ENCODE assay signal across 8 cellular contexts in genomic region chr19:16076958-16077611, GRCh38. TPM values are rescaled to one million over a fixed set of nuclear protein-coding genes. Genes with fewer than 3 reads are reported as not detected.
DNase-seq lines count a peak whose midpoint lies in the region; ATAC-seq and TF ChIP-seq lines count a peak whose summit lies in the region.

No MANE protein-coding gene starts in this region.

- CTCF ChIA-PET in CD4-positive, alpha-beta memory T cell (lab: Charles Lee; ENCODE audit: partially characterized antibody), result interaction anchor here (0.9 to 9.6 kb wide), 9 partner anchors 9 to 108 kb away, joined by 3 to 145 read pairs (median 6); partner anchors contain the start of genes FAM32A and RAB8A
- CTCF ChIA-PET in activated CD4-positive, alpha-beta memory T cell treated with anti-CD3 and anti-CD28 coated beads, Interleukin-2, amount 10 ng/mL, durations not matched to agents 7 days and 5 days (lab: Charles Lee), result interaction anchor here (0.6 to 4.1 kb wide), 6 partner anchors 8 to 108 kb away, joined by 3 to 25 read pairs (median 4); partner anchors contain the start of gene FAM32A

- H2AFZ ChIP-seq in fibroblast of lung (ENCODE audit: low read length), result no peak overlapping the region

- peaks cover 18 to 38% of the 10 kb centered on the region in 2 donors for H3K36me3 Mint-ChIP-seq in CD4-positive, alpha-beta memory T cell
- peaks cover 61% of the 10 kb centered on the region for H3K36me3 Mint-ChIP-seq in activated CD4-positive, alpha-beta memory T cell treated with anti-CD3 and anti-CD28 coated beads, Interleukin-2, amount 10 ng/mL, durations not matched to agents 7 days and 5 days (ENCODE audit: low read depth)
- peaks cover 19% of the 10 kb centered on the region for H3K36me3 Mint-ChIP-seq in nephron progenitor cell (ENCODE audit: low read depth)

- peak overlapping the region; percentile 89 for H3K4me2 ChIP-seq in fibroblast of lung (ENCODE audit: extremely low read depth, insufficient read depth, low read length)

- H3K9me3 Mint-ChIP-seq in CD4-positive, alpha-beta memory T cell, result peaks cover 0 to 4% (median 0%) of the 10 kb centered on the region in 8 donors
- H3K9me3 Mint-ChIP-seq in activated CD4-positive, alpha-beta memory T cell treated with anti-CD3 and anti-CD28 coated beads, Interleukin-2, amount 10 ng/mL, durations not matched to agents 7 days and 5 days, result no peaks in the 10 kb centered on the region
- H3K9me3 Mint-ChIP-seq in nephron progenitor cell, result no peaks in the 10 kb centered on the region

- no peaks in the 10 kb centered on the region for H3K9me3 ChIP-seq in CD4-positive, alpha-beta memory T cell (ENCODE audit: control insufficient read depth in 1 of 2, low read length in 2 of 2)
- no peaks in the 10 kb centered on the region for H3K9me3 ChIP-seq in HUES64 (ENCODE audit: insufficient read depth, low read depth, low read length)
- H3K9me3 ChIP-seq in fibroblast of lung (ENCODE audit: control insufficient read depth, insufficient read depth, low read depth, low read length), result no peaks in the 10 kb centered on the region

- H3K4me1 Mint-ChIP-seq in CD4-positive, alpha-beta memory T cell, result peaks cover 41 to 87% (median 62%) of the 10 kb centered on the region in 4 donors
- peaks cover 65% of the 10 kb centered on the region for H3K4me1 Mint-ChIP-seq in activated CD4-positive, alpha-beta memory T cell treated with anti-CD3 and anti-CD28 coated beads, Interleukin-2, amount 10 ng/mL, durations not matched to agents 7 days and 5 days
- peaks cover 62% of the 10 kb centered on the region for H3K4me1 Mint-ChIP-seq in nephron progenitor cell

- H3K36me3 ChIP-seq in CD4-positive, alpha-beta memory T cell (ENCODE audit: insufficient read depth, low read length), result peaks cover 14% of the 10 kb centered on the region
- peaks cover 22% of the 10 kb centered on the region for H3K36me3 ChIP-seq in HUES64 (ENCODE audit: insufficient read depth, low read length)
- H3K36me3 ChIP-seq in fibroblast of lung (ENCODE audit: control insufficient read depth, insufficient read depth, low read length), result peaks cover 16% of the 10 kb centered on the region

- POLR2A ChIA-PET in CD4-positive, alpha-beta memory T cell (lab: Charles Lee; ENCODE audit: partially characterized antibody), result interaction anchor here (0.9 to 5.5 kb wide), 13 partner anchors 9 to 294 kb away, joined by 3 to 71 read pairs (median 5); partner anchors contain the start of genes FAM32A, HSH2D, KLF2 and RAB8A
- POLR2A ChIA-PET in activated CD4-positive, alpha-beta memory T cell treated with anti-CD3 and anti-CD28 coated beads, Interleukin-2, amount 10 ng/mL, durations not matched to agents 7 days and 5 days (lab: Charles Lee), result interaction anchor here (0.5 to 10.5 kb wide), 22 partner anchors 11 to 306 kb away, joined by 3 to 322 read pairs (median 8); partner anchors contain the start of genes AP1M1, FAM32A, HSH2D and KLF2

- no peaks in the 10 kb centered on the region for H3K27me3 ChIP-seq in CD4-positive, alpha-beta memory T cell (ENCODE audit: insufficient read depth, low read length)
- H3K27me3 ChIP-seq in HUES64 (ENCODE audit: insufficient read depth, low read length), result no peaks in the 10 kb centered on the region
- no peaks in the 10 kb centered on the region for H3K27me3 ChIP-seq in fibroblast of lung (ENCODE audit: control insufficient read depth, insufficient read depth, low read length)

- peak overlapping the region; percentile 91 to 100 (median 99) for H3K27ac Mint-ChIP-seq in CD4-positive, alpha-beta memory T cell
- peak overlapping the region; percentile 98 for H3K27ac Mint-ChIP-seq in activated CD4-positive, alpha-beta memory T cell treated with anti-CD3 and anti-CD28 coated beads, Interleukin-2, amount 10 ng/mL, durations not matched to agents 7 days and 5 days
- peak overlapping the region; percentile 99 for H3K27ac Mint-ChIP-seq in nephron progenitor cell

- intact Hi-C loops in CD4-positive, alpha-beta memory T cell (cut with micrococcal nuclease), result loop anchor here (5.0 kb wide), 2 partner anchors 240 to 250 kb away; no protein-coding TSS in a partner anchor

- peaks cover 59% of the 10 kb centered on the region for H3K79me2 ChIP-seq in fibroblast of lung (ENCODE audit: control insufficient read depth, insufficient read depth, low read length)

- peaks cover 78% of the 10 kb centered on the region for H3K4me1 ChIP-seq in CD4-positive, alpha-beta memory T cell (ENCODE audit: insufficient read depth, low read length)
- H3K4me1 ChIP-seq in HUES64 (ENCODE audit: insufficient read depth, low read length) (peaks cover 19% of the 10 kb centered on the region), fibroblast of lung (ENCODE audit: control insufficient read depth, extremely low read depth, insufficient read depth, low read length) (peaks cover 12% of the 10 kb centered on the region)

- H3K4me3 Mint-ChIP-seq in CD4-positive, alpha-beta memory T cell, result peak overlapping the region; percentile 81 to 92 (median 89)
- peak overlapping the region; percentile 82 for H3K4me3 Mint-ChIP-seq in activated CD4-positive, alpha-beta memory T cell treated with anti-CD3 and anti-CD28 coated beads, Interleukin-2, amount 10 ng/mL, durations not matched to agents 7 days and 5 days
- peak overlapping the region; percentile 91 for H3K4me3 Mint-ChIP-seq in nephron progenitor cell

- TF ChIP-seq CTCF in fibroblast of lung (conservative IDR thresholded peaks at IDR 0.05 in 1 of 2, IDR thresholded peaks at IDR 0.05 in 1 of 2; ENCODE audit: low read depth in 1 of 2, low read length in 2 of 2) (no peak), nephron progenitor cell (IDR thresholded peaks at IDR 0.05) (no peak)

- peaks cover 2% of the 10 kb centered on the region for H4K20me1 ChIP-seq in fibroblast of lung (ENCODE audit: control insufficient read depth, extremely low read depth, insufficient read depth, low read length)

- ATAC-seq in GM21390 (IDR thresholded peaks at IDR 0.05; ENCODE audit: unreplicated experiment), result no peak
- no peak for ATAC-seq in HG02610 (IDR thresholded peaks at IDR 0.05; ENCODE audit: unreplicated experiment)

- peak overlapping the region; percentile 55 to 85 for H3K4me3 ChIP-seq in CD4-positive, alpha-beta memory T cell (ENCODE audit: low read length in 2 of 2)
- H3K4me3 ChIP-seq in HUES64 (ENCODE audit: low read length), result peak overlapping the region; percentile 82
- peak overlapping the region; percentile 70 to 98 (median 94) for H3K4me3 ChIP-seq in fibroblast of lung (replicated peaks in 1 of 4; ENCODE audit: control extremely low read depth in 1 of 4, insufficient read depth in 1 of 4, low read depth in 3 of 4, low read length in 4 of 4)

- peak overlapping the region; percentile 91 for H3K27ac ChIP-seq in CD4-positive, alpha-beta memory T cell (ENCODE audit: low read depth, low read length)
- H3K27ac ChIP-seq in HUES64 (ENCODE audit: low read depth, low read length) (peak overlapping the region; percentile 99), fibroblast of lung (ENCODE audit: insufficient read depth, low read length) (peak overlapping the region; percentile 98)

- DNase-seq in CD4-positive, alpha-beta memory T cell, result peak in 1 of 5 donors; percentile 44
- no peak for DNase-seq in activated CD4-positive, alpha-beta memory T cell treated with anti-CD3 and anti-CD28 coated beads, Interleukin-2, amount 10 ng/mL, durations not matched to agents 7 days and 5 days
- peak in 1 of 2 donors; percentile 31 for DNase-seq in fibroblast of lung (ENCODE audit: low read depth in 2 of 2)
- DNase-seq in nephron progenitor cell, result peak; percentile 50
- DNase-seq in NCI-H526 treated with DMSO at 0.1 percent for 48 hours (lab: John Stamatoyannopoulos, UW), result no peak

- H3K9ac ChIP-seq in HUES64 (ENCODE audit: low read depth, low read length), result peak overlapping the region; percentile 99
- H3K9ac ChIP-seq in fibroblast of lung (ENCODE audit: insufficient read depth, low read length), result peak overlapping the region; percentile 96

- no peaks in the 10 kb centered on the region for H3K27me3 Mint-ChIP-seq in CD4-positive, alpha-beta memory T cell
- H3K27me3 Mint-ChIP-seq in activated CD4-positive, alpha-beta memory T cell treated with anti-CD3 and anti-CD28 coated beads, Interleukin-2, amount 10 ng/mL, durations not matched to agents 7 days and 5 days, result no peaks in the 10 kb centered on the region
- H3K27me3 Mint-ChIP-seq in nephron progenitor cell (ENCODE audit: low read depth, poor library complexity), result no peaks in the 10 kb centered on the region

- under 1% methylated on average over 56 of the region's 56 CpGs for WGBS in HUES64

RNA-seq across cellular contexts. Expression of gene TPM4, which starts 0.8 kb away (rescaled TPM):
- 10 to 100 TPM; 94.7 to 96.8 TPM for total RNA-seq in CD4-positive, alpha-beta memory T cell
- 100 to 1,000 TPM in 1 of 2 donors, 10 to 100 TPM in 1; 76.7 to 134 TPM for polyA plus RNA-seq in CD4-positive, alpha-beta memory T cell
- 465 TPM for polyA plus RNA-seq in HUES64 (2013, experiment 1 of 2)
- 494 TPM for polyA plus RNA-seq in HUES64 (2013, experiment 2 of 2)
- total RNA-seq in activated CD4-positive, alpha-beta memory T cell treated with anti-CD3 and anti-CD28 coated beads, Interleukin-2, amount 10 ng/mL, durations not matched to agents 7 days and 5 days, result 100 to 1,000 TPM; 592 to 611 TPM
- 720 and 822 TPM in 2 replicates for total RNA-seq in fibroblast of lung
- 1,637 and 2,577 TPM in 2 replicates for polyA plus RNA-seq in fibroblast of lung
- 1,306 and 1,822 TPM in 2 replicates for polyA plus RNA-seq in fibroblast of lung (2012)
- 192 and 286 TPM in 2 replicates for polyA minus RNA-seq in fibroblast of lung (ENCODE audit: low replicate concordance)

RNA-seq across cellular contexts. Expression of gene RAB8A, which starts 34.6 kb away (rescaled TPM):
- total RNA-seq in CD4-positive, alpha-beta memory T cell, result 10 to 100 TPM; 85.5 to 86.9 TPM
- polyA plus RNA-seq in CD4-positive, alpha-beta memory T cell, result 10 to 100 TPM; 83.9 to 96.8 TPM
- 51.4 TPM for polyA plus RNA-seq in HUES64 (2013, experiment 1 of 2)
- polyA plus RNA-seq in HUES64 (2013, experiment 2 of 2), result 55.4 TPM
- 100 to 1,000 TPM; 141 to 147 TPM for total RNA-seq in activated CD4-positive, alpha-beta memory T cell treated with anti-CD3 and anti-CD28 coated beads, Interleukin-2, amount 10 ng/mL, durations not matched to agents 7 days and 5 days
- 47.5 and 77.6 TPM in 2 replicates for total RNA-seq in fibroblast of lung
- 104 and 128 TPM in 2 replicates for polyA plus RNA-seq in fibroblast of lung
- 101 and 103 TPM in 2 replicates for polyA plus RNA-seq in fibroblast of lung (2012)
- 47.6 and 76.1 TPM in 2 replicates for polyA minus RNA-seq in fibroblast of lung (ENCODE audit: low replicate concordance)
